Comparison of ENCODE assay signal across 1 cellular context in genomic region chr3:57968499-57968898, GRCh38.
TF ChIP-seq lines count a peak whose summit lies in the region.

No MANE protein-coding gene starts in this region.

TF ChIP-seq in A549, 52 proteins besides CTCF, POLR2A, EP300 and RAD21 (continued from another document):
- TF ChIP-seq HES2 (IDR thresholded peaks at IDR 0.05) (no peak), TFCP2L1 (CRISPR knock-in tag; IDR thresholded peaks at IDR 0.05) (no peak), NR3C1 (IDR thresholded peaks at IDR 0.05) (no peak), JUNB (IDR thresholded peaks at IDR 0.05) (no peak), E2F6 (IDR thresholded peaks at IDR 0.05; ENCODE audit: borderline replicate concordance, low read depth) (no peak)
TF ChIP-seq in A549: peak in this region for 0.
